13 cellular contexts compared by ENCODE assay signal in the genomic region with DNA sequence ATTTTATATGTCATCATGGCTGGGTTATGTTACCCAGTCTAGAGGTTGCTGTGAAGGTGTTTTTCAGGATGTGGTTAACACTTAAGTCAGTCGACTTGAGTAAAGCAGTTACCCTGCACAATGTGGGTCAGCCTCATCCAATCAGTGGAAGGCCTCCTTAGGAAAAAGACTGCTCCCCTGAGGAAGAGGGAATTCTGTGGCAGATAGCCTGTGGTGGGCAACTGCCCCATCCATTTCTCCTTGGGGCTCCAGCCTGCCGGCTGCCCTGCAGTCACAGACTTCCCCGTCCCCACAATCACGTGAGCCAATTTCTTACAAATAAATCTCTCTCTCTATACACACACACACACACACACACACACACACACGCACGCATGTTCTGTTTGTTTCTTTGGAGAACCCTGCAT.
DNase-seq lines count a peak whose midpoint lies in the region; ATAC-seq and TF ChIP-seq lines count a peak whose summit lies in the region.
"Had no signal": no experiment of that assay in that cellular context is flagged by ENCODE, and none has a peak within 500 bp of the region (broad histone marks: within the 10 kb centered on the region; RNA-seq: fewer than 3 reads in every experiment).

No MANE protein-coding gene starts in this region.

- H3K27me3 Mint-ChIP-seq in activated T-cell treated with anti-CD3 and anti-CD28 coated beads, Interleukin-2, amount 50 U/mL, for 24 hours: no peaks in the 10 kb centered on the region
- H3K27me3 Mint-ChIP-seq in nephron progenitor cell (ENCODE audit: low read depth, poor library complexity): peaks cover 17% of the 10 kb centered on the region

- H2AFZ ChIP-seq in Loucy (ENCODE audit: low read length): no peak overlapping the region

- H3K4me1 Mint-ChIP-seq in activated T-cell treated with anti-CD3 and anti-CD28 coated beads, Interleukin-2, amount 50 U/mL, for 24 hours (ENCODE audit: low read depth): peaks cover 85% of the 10 kb centered on the region
- H3K4me1 Mint-ChIP-seq in nephron progenitor cell: no peaks in the 10 kb centered on the region

- H3K4me2 ChIP-seq in Loucy (ENCODE audit: low read depth, low read length, poor library complexity, severe bottlenecking): peak overlapping the region; percentile 55
- H3K4me2 ChIP-seq: SK-N-SH had no signal

- H3K36me3 ChIP-seq in Loucy (ENCODE audit: insufficient read depth, low read length): no peaks in the 10 kb centered on the region

- TF ChIP-seq CTCF in Loucy (conservative IDR thresholded peaks at IDR 0.05; ENCODE audit: low read length): no peak
- no peak for TF ChIP-seq CTCF in nephron progenitor cell (IDR thresholded peaks at IDR 0.05)

- H3K4me3 ChIP-seq in Loucy (ENCODE audit: low read length, poor library complexity, severe bottlenecking): peak overlapping the region; percentile 32
- H3K4me3 ChIP-seq: ascending aorta, esophagus muscularis mucosa, psoas muscle had no signal

- H3K27me3 ChIP-seq in Loucy (ENCODE audit: insufficient read depth, low read length, poor library complexity, severe bottlenecking): no peaks in the 10 kb centered on the region
- H3K27me3 ChIP-seq: ascending aorta, esophagus muscularis mucosa had no signal

- H3K9ac ChIP-seq in Loucy (ENCODE audit: low read depth, low read length, poor library complexity, severe bottlenecking): peak overlapping the region; percentile 61
- H3K9ac ChIP-seq: SK-N-SH had no signal

- no peak overlapping the region for H3K4me3 Mint-ChIP-seq in activated T-cell treated with anti-CD3 and anti-CD28 coated beads, Interleukin-2, amount 50 U/mL, for 24 hours
- no peak overlapping the region for H3K4me3 Mint-ChIP-seq in nephron progenitor cell

- peaks cover 6% of the 10 kb centered on the region for H3K36me3 Mint-ChIP-seq in activated T-cell treated with anti-CD3 and anti-CD28 coated beads, Interleukin-2, amount 50 U/mL, for 24 hours (ENCODE audit: low read depth)
- peaks cover 21% of the 10 kb centered on the region for H3K36me3 Mint-ChIP-seq in nephron progenitor cell (ENCODE audit: low read depth)

- H3K9me2 ChIP-seq in Loucy (replicated peaks; ENCODE audit: low read depth, low read length): no peaks in the 10 kb centered on the region; the same call in 1 of the 2 replicates
- H3K9me2 ChIP-seq: SK-N-SH had no signal

- no peaks in the 10 kb centered on the region for H3K9me3 ChIP-seq in Loucy (ENCODE audit: insufficient read depth, low read depth, low read length)
- H3K9me3 ChIP-seq: ascending aorta, esophagus muscularis mucosa, psoas muscle, SK-N-SH had no signal

- peak; percentile 24 for ATAC-seq in GM19463 (IDR thresholded peaks at IDR 0.05; ENCODE audit: unreplicated experiment)
- ATAC-seq in GM19023 (IDR thresholded peaks at IDR 0.05; ENCODE audit: unreplicated experiment): no peak
- ATAC-seq: psoas muscle had no signal

- H3F3A ChIP-seq in Loucy (ENCODE audit: low read depth): peaks cover 12% of the 10 kb centered on the region; the same call in 1 of the 2 replicates

- peaks cover 84% of the 10 kb centered on the region for H3K4me1 ChIP-seq in Loucy (ENCODE audit: insufficient read depth, low read length, poor library complexity, severe bottlenecking)
- H3K4me1 ChIP-seq: ascending aorta, esophagus muscularis mucosa, psoas muscle had no signal

- H3K79me2 ChIP-seq in Loucy (ENCODE audit: insufficient read depth, low read length): no peaks in the 10 kb centered on the region

- H3K27ac Mint-ChIP-seq in activated T-cell treated with anti-CD3 and anti-CD28 coated beads, Interleukin-2, amount 50 U/mL, for 24 hours: peak overlapping the region; percentile 80
- H3K27ac Mint-ChIP-seq in nephron progenitor cell: no peak overlapping the region

- no peaks in the 10 kb centered on the region for H4K20me1 ChIP-seq in Loucy (ENCODE audit: insufficient read depth, low read length, poor library complexity, severe bottlenecking)

- peak; percentile 74 for DNase-seq in activated T-cell treated with anti-CD3 and anti-CD28 coated beads, Interleukin-2, amount 50 U/mL, for 24 hours
- peak in 2 of 3 donors; percentile 7 to 24 for DNase-seq in stimulated activated CD4-positive, alpha-beta T cell treated with anti-CD3 and anti-CD28 coated beads, TNF-alpha, amount 100 ng/mL, for 1 hour (ENCODE audit: low read depth in 3 of 3, low spot score in 1 of 3)
- no peak for DNase-seq in NCI-H2081 treated with DMSO at 0.1 percent for 48 hours (lab: John Stamatoyannopoulos, UW)
- DNase-seq in NCI-H1694 treated with DMSO at 0.1 percent for 48 hours (lab: John Stamatoyannopoulos, UW): no peak
- no peak for DNase-seq in nephron progenitor cell
- DNase-seq: NCI-H187 treated with DMSO at 0.1 percent for 48 hours, SK-N-SH had no signal

- H3K9me3 Mint-ChIP-seq in activated T-cell treated with anti-CD3 and anti-CD28 coated beads, Interleukin-2, amount 50 U/mL, for 24 hours: peaks cover 13% of the 10 kb centered on the region
- H3K9me3 Mint-ChIP-seq in nephron progenitor cell: peaks cover 12% of the 10 kb centered on the region

Comparison
In these comparisons a context has a peak if more than half of its experiments do, and no peak if none do; other contexts are left out.
1. DNase-seq: peak in activated T-cell treated with anti-CD3 and anti-CD28 coated beads, Interleukin-2, amount 50 U/mL, for 24 hours (single experiment) and stimulated activated CD4-positive, alpha-beta T cell treated with anti-CD3 and anti-CD28 coated beads, TNF-alpha, amount 100 ng/mL, for 1 hour (2 of 3); none in NCI-H2081 treated with DMSO at 0.1 percent for 48 hours (single experiment), NCI-H1694 treated with DMSO at 0.1 percent for 48 hours (single experiment) and nephron progenitor cell (single experiment).